Comparison of ENCODE assay signal across 7 cellular contexts in the genomic region with DNA sequence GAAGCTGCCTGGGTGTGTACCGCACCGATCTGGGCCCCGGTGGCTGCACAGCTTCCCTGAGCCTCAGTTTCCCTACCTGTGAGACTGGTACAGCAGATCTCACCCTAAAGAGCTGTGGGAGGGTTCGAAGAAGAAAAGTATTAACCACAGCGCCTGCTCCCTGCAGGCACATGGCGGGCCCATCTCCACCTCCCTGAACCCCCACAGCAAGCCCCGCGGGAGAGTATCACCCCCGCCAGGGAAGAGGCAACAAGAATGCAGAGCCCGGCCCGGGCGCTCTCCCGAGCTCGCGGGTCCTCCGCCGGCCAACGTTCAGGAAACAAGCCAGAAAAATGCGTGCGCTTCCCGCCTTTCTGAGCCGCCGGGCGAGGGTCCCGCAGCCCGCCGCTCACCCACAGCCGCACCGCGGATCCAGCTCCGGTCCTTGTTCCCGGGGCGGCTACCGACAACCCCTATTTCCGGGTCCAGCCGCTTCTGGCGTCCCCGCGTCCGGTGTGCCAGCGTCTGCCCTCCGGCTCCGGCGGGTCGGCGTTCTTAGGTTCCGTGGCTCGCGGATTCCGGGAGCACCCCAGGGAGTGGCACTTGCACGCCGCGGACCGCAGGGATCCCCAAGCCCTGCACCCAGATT. TPM values are rescaled to one million over a fixed set of nuclear protein-coding genes. Genes with fewer than 3 reads are reported as not detected.
DNase-seq lines count a peak whose midpoint lies in the region; FAIRE-seq and TF ChIP-seq lines count a peak whose summit lies in the region.

A gene with protein sequence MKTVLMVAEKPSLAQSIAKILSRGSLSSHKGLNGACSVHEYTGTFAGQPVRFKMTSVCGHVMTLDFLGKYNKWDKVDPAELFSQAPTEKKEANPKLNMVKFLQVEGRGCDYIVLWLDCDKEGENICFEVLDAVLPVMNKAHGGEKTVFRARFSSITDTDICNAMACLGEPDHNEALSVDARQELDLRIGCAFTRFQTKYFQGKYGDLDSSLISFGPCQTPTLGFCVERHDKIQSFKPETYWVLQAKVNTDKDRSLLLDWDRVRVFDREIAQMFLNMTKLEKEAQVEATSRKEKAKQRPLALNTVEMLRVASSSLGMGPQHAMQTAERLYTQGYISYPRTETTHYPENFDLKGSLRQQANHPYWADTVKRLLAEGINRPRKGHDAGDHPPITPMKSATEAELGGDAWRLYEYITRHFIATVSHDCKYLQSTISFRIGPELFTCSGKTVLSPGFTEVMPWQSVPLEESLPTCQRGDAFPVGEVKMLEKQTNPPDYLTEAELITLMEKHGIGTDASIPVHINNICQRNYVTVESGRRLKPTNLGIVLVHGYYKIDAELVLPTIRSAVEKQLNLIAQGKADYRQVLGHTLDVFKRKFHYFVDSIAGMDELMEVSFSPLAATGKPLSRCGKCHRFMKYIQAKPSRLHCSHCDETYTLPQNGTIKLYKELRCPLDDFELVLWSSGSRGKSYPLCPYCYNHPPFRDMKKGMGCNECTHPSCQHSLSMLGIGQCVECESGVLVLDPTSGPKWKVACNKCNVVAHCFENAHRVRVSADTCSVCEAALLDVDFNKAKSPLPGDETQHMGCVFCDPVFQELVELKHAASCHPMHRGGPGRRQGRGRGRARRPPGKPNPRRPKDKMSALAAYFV (minus strand): TSS at position 450 of the 628 bp plus-strand sequence. CDS start 7,078 bp downstream, outside the sequence.

- H3K27me3 ChIP-seq in HUES48 (ENCODE audit: control insufficient read depth, insufficient read depth, low read length) = peaks cover 13% of the 10 kb centered on the region

- peak within 1 kb of the TSS; percentile 67 for H3K27ac ChIP-seq in HUES48 (ENCODE audit: low read depth, low read length)

- TF ChIP-seq CTCF in epithelial cell of proximal tubule (conservative IDR thresholded peaks at IDR 0.05; ENCODE audit: low read depth, low read length) = no peak

- peak within 1 kb of the TSS; percentile 91 for H3K9ac ChIP-seq in HUES48 (ENCODE audit: low read depth, low read length)

- DNase-seq in GM18507 (ENCODE audit: extremely low spot score, insufficient read length, low read depth) = peak; percentile 75
- DNase-seq in OCI-M1 (lab: John Stamatoyannopoulos, UW) = peak; percentile 93
- peak; percentile 78 for DNase-seq in activated T-cell treated with anti-CD3 and anti-CD28 coated beads for 4 hours
- DNase-seq in epithelial cell of proximal tubule (ENCODE audit: low read depth) = no peak
- DNase-seq in mucosa of gallbladder (ENCODE audit: low spot score) = peak; percentile 75
- peak; percentile 52 to 65 for DNase-seq in stimulated activated CD8-positive, alpha-beta memory T cell treated with anti-CD3 and anti-CD28 coated beads, Interleukin-4, amount 100 ng/mL, for 1 hour (ENCODE audit: low read depth in 2 of 2, low spot score in 1 of 2)

- FAIRE-seq in GM18507 (lab: Jason Lieb, UNC) = peak; percentile 47

- no peaks in the 10 kb centered on the region for H3K9me3 ChIP-seq in HUES48 (ENCODE audit: control insufficient read depth, insufficient read depth, low read length)

- H3K36me3 ChIP-seq in HUES48 (ENCODE audit: control insufficient read depth, insufficient read depth, low read length) = no peaks in the 10 kb centered on the region

- H3K4me1 ChIP-seq in HUES48 (ENCODE audit: control insufficient read depth, insufficient read depth, low read length) = no peaks in the 10 kb centered on the region

- H3K4me3 ChIP-seq in HUES48 (ENCODE audit: low read depth, low read length) (peak within 1 kb of the TSS; percentile 92), epithelial cell of proximal tubule (ENCODE audit: low read depth, low read length) (peak within 1 kb of the TSS; percentile 100)

RNA-seq across cellular contexts. Expression of the gene that starts here (rescaled TPM):
- total RNA-seq in epithelial cell of proximal tubule (27.9 and 30.2 TPM in 2 replicates), mucosa of gallbladder (33.1 TPM)
